16 cellular contexts compared by ENCODE assay signal in genomic region chr5:31335456-31335855, GRCh38.
DNase-seq lines count a peak whose midpoint lies in the region; ATAC-seq and TF ChIP-seq lines count a peak whose summit lies in the region.
"Had no signal": no experiment of that assay in that cellular context is flagged by ENCODE, and none has a peak within 500 bp of the region (broad histone marks: within the 10 kb centered on the region; RNA-seq: fewer than 3 reads in every experiment).

No MANE protein-coding gene starts in this region.

- no TSS peak for BruUV-seq in Caco-2 (replicated peaks; lab: Mats Ljungman, UMichigan)

- H3K27me3 Mint-ChIP-seq in Caco-2 (ENCODE audit: insufficient read depth, unreplicated experiment) = peaks cover 6% of the 10 kb centered on the region
- H3K27me3 Mint-ChIP-seq: CD4-positive, CD25-positive, alpha-beta regulatory T cell had no signal

- H3K4me1 ChIP-seq in right atrium auricular region = no peaks in the 10 kb centered on the region
- no peaks in the 10 kb centered on the region for H3K4me1 ChIP-seq in Caco-2

- TF ChIP-seq CTCF in fibroblast of villous mesenchyme (IDR thresholded peaks at IDR 0.05; ENCODE audit: insufficient read depth, low read depth, low read length) (no peak), right atrium auricular region (IDR thresholded peaks at IDR 0.05) (no peak), Caco-2 (IDR thresholded peaks at IDR 0.05; ENCODE audit: insufficient read depth in 1 of 2, low read depth in 1 of 2, low read length in 1 of 2, severe bottlenecking in 1 of 2, unreplicated experiment in 1 of 2) (no peak)

- ATAC-seq in HG03025 (IDR thresholded peaks at IDR 0.05; ENCODE audit: low FRiP score, unreplicated experiment) = no peak
- ATAC-seq in GM18907 (IDR thresholded peaks at IDR 0.05; ENCODE audit: unreplicated experiment) = no peak
- ATAC-seq: CD8-positive, alpha-beta T cell had no signal

- intact Hi-C loops in Caco-2 (cut with micrococcal nuclease; ENCODE audit: unreplicated experiment) = no loop called here

- POLR2A ChIA-PET in HEK293T (lab: Yijun Ruan, JAX) = no interaction called here
- POLR2A ChIA-PET in Caco-2 (lab: Charles Lee) = no interaction called here

- no peaks in the 10 kb centered on the region for H3K9me3 Mint-ChIP-seq in Caco-2 (ENCODE audit: unreplicated experiment)
- H3K9me3 Mint-ChIP-seq: CD8-positive, alpha-beta T cell; HFFc6 had no signal

- H3K27ac ChIP-seq in right atrium auricular region = no peak overlapping the region
- H3K27ac ChIP-seq: GM23248 had no signal

- DNase-seq in HEK293T (ENCODE audit: extremely low spot score) (no peak), OCI-M1 (lab: John Stamatoyannopoulos, UW) (peak; percentile 6), fibroblast of villous mesenchyme (ENCODE audit: low read depth) (peak; percentile 2), right atrium auricular region (ENCODE audit: low spot score) (no peak), Caco-2 (no peak)
- DNase-seq: C1 segment of cervical spinal cord; CD4-positive, CD25-positive, alpha-beta regulatory T cell; CD8-positive, alpha-beta T cell; DMS153; DND-41; GM23248; H7; HCEC 1CT; HFFc6 had no signal

- no peaks in the 10 kb centered on the region for H3K36me3 Mint-ChIP-seq in Caco-2 (ENCODE audit: insufficient read depth, unreplicated experiment)
- H3K36me3 Mint-ChIP-seq: CD4-positive, CD25-positive, alpha-beta regulatory T cell; CD8-positive, alpha-beta T cell had no signal

- no peak overlapping the region for H3K4me3 ChIP-seq in fibroblast of villous mesenchyme (ENCODE audit: low read depth, low read length)
- no peak overlapping the region for H3K4me3 ChIP-seq in right atrium auricular region
- H3K4me3 ChIP-seq in Caco-2 (ENCODE audit: low read depth, low read length) = no peak overlapping the region
- H3K4me3 ChIP-seq: GM23248 had no signal

- no peaks in the 10 kb centered on the region for H3K36me3 ChIP-seq in right atrium auricular region
- no peaks in the 10 kb centered on the region for H3K36me3 ChIP-seq in Caco-2 (ENCODE audit: control insufficient read depth, insufficient read depth, low read length)

- no peak overlapping the region for H3K27ac Mint-ChIP-seq in Caco-2 (ENCODE audit: unreplicated experiment)
- H3K27ac Mint-ChIP-seq: CD4-positive, CD25-positive, alpha-beta regulatory T cell; CD8-positive, alpha-beta T cell; HFFc6 had no signal

- no peaks in the 10 kb centered on the region for H3K4me1 Mint-ChIP-seq in Caco-2 (ENCODE audit: low read depth, unreplicated experiment)
- H3K4me1 Mint-ChIP-seq: CD4-positive, CD25-positive, alpha-beta regulatory T cell had no signal

- H3K4me3 Mint-ChIP-seq in Caco-2 (ENCODE audit: unreplicated experiment) = no peak overlapping the region
- H3K4me3 Mint-ChIP-seq: CD4-positive, CD25-positive, alpha-beta regulatory T cell; CD8-positive, alpha-beta T cell; HFFc6 had no signal

- H3K27me3 ChIP-seq in right atrium auricular region (no peaks in the 10 kb centered on the region), Caco-2 (replicated peaks; ENCODE audit: control insufficient read depth, insufficient read depth, low read length) (no peaks in the 10 kb centered on the region)

- CTCF ChIA-PET in HEK293T (lab: Yijun Ruan, JAX) (no interaction called here), Caco-2 (lab: Charles Lee) (no interaction called here)

- no peaks in the 10 kb centered on the region for H3K9me3 ChIP-seq in right atrium auricular region
- no peaks in the 10 kb centered on the region for H3K9me3 ChIP-seq in Caco-2

TF ChIP-seq in HEK293T, 16 proteins besides CTCF, POLR2A, EP300 and RAD21:
- TF ChIP-seq L3MBTL2 (conservative IDR thresholded peaks at IDR 0.05) (no peak), CTBP1 (IDR thresholded peaks at IDR 0.05; ENCODE audit: borderline replicate concordance) (peak; percentile 25; the same call in 1 of the 2 replicates)

Comparison
In these comparisons a context has a peak if more than half of its experiments do, and no peak if none do; other contexts are left out.
1. DNase-seq: peak in OCI-M1 (single experiment) and fibroblast of villous mesenchyme (single experiment); none in HEK293T (single experiment), right atrium auricular region (single experiment) and Caco-2 (0 of 2).